In the genomic region with DNA sequence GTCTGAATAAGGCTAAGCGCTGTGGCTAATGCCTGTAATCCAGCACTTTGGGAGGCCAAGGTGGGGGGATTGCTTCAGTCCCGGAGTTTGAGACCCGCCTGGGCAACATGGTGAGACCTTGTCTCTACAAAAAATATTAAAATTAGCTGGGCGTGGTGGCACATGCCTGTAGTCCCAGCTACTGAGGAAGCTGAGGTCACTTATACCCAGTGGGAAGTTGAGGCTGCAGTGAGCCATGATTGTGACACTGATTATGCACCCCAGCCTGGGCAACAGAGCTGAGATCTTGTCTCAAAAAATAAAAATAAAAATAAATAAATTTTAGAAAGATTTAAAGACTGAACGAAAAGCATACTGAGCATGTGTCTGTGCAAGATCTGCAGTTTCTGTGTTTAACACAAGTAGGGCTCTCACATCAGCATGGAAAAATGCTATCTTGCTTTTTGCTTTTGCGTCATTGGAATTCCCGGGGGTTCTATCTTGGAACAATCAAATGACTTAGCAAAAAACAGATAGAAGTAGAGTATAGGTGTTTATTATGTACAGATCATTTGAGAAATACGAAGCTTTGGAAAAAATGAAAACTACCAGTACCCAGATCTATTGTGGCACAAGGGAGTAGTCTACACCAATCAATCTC, we compare ENCODE assay signal across 30 cellular contexts.
"Had no signal": no experiment of that assay in that cellular context is flagged by ENCODE, and none has a peak within 500 bp of the region (broad histone marks: within the 10 kb centered on the region; RNA-seq: fewer than 3 reads in every experiment).

No MANE protein-coding gene starts in this region.

- H3K27ac ChIP-seq: breast epithelium, colonic mucosa, epithelial cell of prostate, esophagus squamous epithelium, lower lobe of right lung, neutrophil, ovary, prostate gland, upper lobe of left lung had no signal

- H3K9me3 Mint-ChIP-seq: activated CD4-positive, alpha-beta memory T cell treated with anti-CD3 and anti-CD28 coated beads, Interleukin-2, amount 10 ng/mL, durations not matched to agents 7 days and 5 days; activated T-cell treated with anti-CD3 and anti-CD28 coated beads, Interleukin-2, amount 50 U/mL, for 24 hours had no signal

- H3K36me3 ChIP-seq: breast epithelium, colonic mucosa, esophagus squamous epithelium, lower lobe of right lung, neutrophil, ovary, prostate gland, upper lobe of left lung had no signal

- H3K9me3 ChIP-seq: breast epithelium, colonic mucosa, esophagus squamous epithelium, lower lobe of right lung, neutrophil, ovary, prostate gland, upper lobe of left lung had no signal

- H3K36me3 Mint-ChIP-seq: activated naive CD4-positive, alpha-beta T cell treated with anti-CD3 and anti-CD28 coated beads, Interleukin-2, amount 10 ng/mL, durations not matched to agents 7 days and 5 days; immature natural killer cell; stimulated activated effector memory CD8-positive, alpha-beta T cell treated with anti-CD3 and anti-CD28 coated beads, Interleukin-12 subunit alpha, Interleukin-12 subunit beta, amount 100 ng/mL, for 72 hours had no signal

- H3K4me3 ChIP-seq: breast epithelium, colonic mucosa, esophagus squamous epithelium, lower lobe of right lung, ovary, prostate gland, upper lobe of left lung had no signal

- ATAC-seq: lower lobe of right lung; stimulated activated effector memory CD8-positive, alpha-beta T cell treated with anti-CD3 and anti-CD28 coated beads, Interleukin-12 subunit alpha, Interleukin-12 subunit beta, amount 100 ng/mL, for 72 hours; stimulated activated naive CD8-positive, alpha-beta T cell treated with anti-CD3 and anti-CD28 coated beads, Interleukin-15, amount 100 ng/mL, for 72 hours; WTC11 had no signal

- H3K27me3 Mint-ChIP-seq: activated CD4-positive, alpha-beta T cell treated with anti-CD3 and anti-CD28 coated beads, Interleukin-2, amount 10 ng/mL, durations not matched to agents 7 days and 5 days; activated naive CD4-positive, alpha-beta T cell treated with anti-CD3 and anti-CD28 coated beads, Interleukin-2, amount 10 ng/mL, durations not matched to agents 7 days and 5 days; activated T-cell treated with anti-CD3 and anti-CD28 coated beads, Interleukin-2, amount 50 U/mL, for 24 hours; stimulated activated naive CD8-positive, alpha-beta T cell treated with anti-CD3 and anti-CD28 coated beads, Interleukin-15, amount 100 ng/mL, for 72 hours had no signal

- H3K27ac Mint-ChIP-seq: activated CD4-positive, alpha-beta memory T cell treated with anti-CD3 and anti-CD28 coated beads, Interleukin-2, amount 10 ng/mL, durations not matched to agents 7 days and 5 days; activated CD4-positive, alpha-beta T cell treated with anti-CD3 and anti-CD28 coated beads, Interleukin-2, amount 10 ng/mL, durations not matched to agents 7 days and 5 days; activated naive CD4-positive, alpha-beta T cell treated with anti-CD3 and anti-CD28 coated beads, Interleukin-2, amount 10 ng/mL, durations not matched to agents 7 days and 5 days; activated T-cell treated with anti-CD3 and anti-CD28 coated beads, Interleukin-2, amount 50 U/mL, for 24 hours; immature natural killer cell; nephron; stimulated activated effector memory CD8-positive, alpha-beta T cell treated with anti-CD3 and anti-CD28 coated beads, Interleukin-12 subunit alpha, Interleukin-12 subunit beta, amount 100 ng/mL, for 72 hours; stimulated activated naive CD8-positive, alpha-beta T cell treated with anti-CD3 and anti-CD28 coated beads, Interleukin-15, amount 100 ng/mL, for 72 hours; WTC11 had no signal

- H3K4me1 ChIP-seq: breast epithelium, colonic mucosa, esophagus squamous epithelium, lower lobe of right lung, prostate gland, upper lobe of left lung had no signal

- H3K4me3 Mint-ChIP-seq: activated CD4-positive, alpha-beta memory T cell treated with anti-CD3 and anti-CD28 coated beads, Interleukin-2, amount 10 ng/mL, durations not matched to agents 7 days and 5 days; activated CD4-positive, alpha-beta T cell treated with anti-CD3 and anti-CD28 coated beads, Interleukin-2, amount 10 ng/mL, durations not matched to agents 7 days and 5 days; activated naive CD4-positive, alpha-beta T cell treated with anti-CD3 and anti-CD28 coated beads, Interleukin-2, amount 10 ng/mL, durations not matched to agents 7 days and 5 days; activated T-cell treated with anti-CD3 and anti-CD28 coated beads, Interleukin-2, amount 50 U/mL, for 24 hours; immature natural killer cell; nephron; stimulated activated effector memory CD8-positive, alpha-beta T cell treated with anti-CD3 and anti-CD28 coated beads, Interleukin-12 subunit alpha, Interleukin-12 subunit beta, amount 100 ng/mL, for 72 hours; stimulated activated naive CD8-positive, alpha-beta T cell treated with anti-CD3 and anti-CD28 coated beads, Interleukin-15, amount 100 ng/mL, for 72 hours; WTC11 had no signal

- DNase-seq: activated CD4-positive, alpha-beta memory T cell treated with anti-CD3 and anti-CD28 coated beads, Interleukin-2, amount 10 ng/mL, durations not matched to agents 7 days and 5 days; activated CD4-positive, alpha-beta T cell treated with anti-CD3 and anti-CD28 coated beads for 1 hour; activated CD4-positive, alpha-beta T cell treated with anti-CD3 and anti-CD28 coated beads, Interleukin-2, amount 10 ng/mL, durations not matched to agents 7 days and 5 days; activated CD8-positive, alpha-beta memory T cell treated with anti-CD3 and anti-CD28 coated beads, Interleukin-2, amount 50 U/mL, for 48 hours; activated gamma-delta T cell; activated naive CD4-positive, alpha-beta T cell treated with anti-CD3 and anti-CD28 coated beads, Interleukin-2, amount 10 ng/mL, durations not matched to agents 7 days and 5 days; activated T-cell treated with anti-CD3 and anti-CD28 coated beads, Interleukin-2, amount 50 U/mL, for 24 hours; colonic mucosa; effector CD8-positive, alpha-beta T cell; esophagus squamous epithelium; foreskin fibroblast; head of caudate nucleus; hypothalamus; immature natural killer cell; kidney; lower lobe of right lung; mesenchymal stem cell; ovary; stimulated activated CD4-positive, alpha-beta T cell treated with anti-CD3 and anti-CD28 coated beads, Interleukin-4, amount 100 ng/mL, for 1 hour; stimulated activated naive CD8-positive, alpha-beta T cell treated with anti-CD3 and anti-CD28 coated beads, Interleukin-15, amount 100 ng/mL, for 72 hours; substantia nigra; T-helper 2 cell; upper lobe of left lung had no signal

- H3K4me1 Mint-ChIP-seq: activated CD4-positive, alpha-beta memory T cell treated with anti-CD3 and anti-CD28 coated beads, Interleukin-2, amount 10 ng/mL, durations not matched to agents 7 days and 5 days; activated CD4-positive, alpha-beta T cell treated with anti-CD3 and anti-CD28 coated beads, Interleukin-2, amount 10 ng/mL, durations not matched to agents 7 days and 5 days; activated naive CD4-positive, alpha-beta T cell treated with anti-CD3 and anti-CD28 coated beads, Interleukin-2, amount 10 ng/mL, durations not matched to agents 7 days and 5 days; immature natural killer cell; nephron; stimulated activated effector memory CD8-positive, alpha-beta T cell treated with anti-CD3 and anti-CD28 coated beads, Interleukin-12 subunit alpha, Interleukin-12 subunit beta, amount 100 ng/mL, for 72 hours; stimulated activated naive CD8-positive, alpha-beta T cell treated with anti-CD3 and anti-CD28 coated beads, Interleukin-15, amount 100 ng/mL, for 72 hours had no signal

- H3K27me3 ChIP-seq: breast epithelium, colonic mucosa, esophagus squamous epithelium, neutrophil, ovary, upper lobe of left lung had no signal
